1 cellular context compared by ENCODE assay signal in the genomic region with DNA sequence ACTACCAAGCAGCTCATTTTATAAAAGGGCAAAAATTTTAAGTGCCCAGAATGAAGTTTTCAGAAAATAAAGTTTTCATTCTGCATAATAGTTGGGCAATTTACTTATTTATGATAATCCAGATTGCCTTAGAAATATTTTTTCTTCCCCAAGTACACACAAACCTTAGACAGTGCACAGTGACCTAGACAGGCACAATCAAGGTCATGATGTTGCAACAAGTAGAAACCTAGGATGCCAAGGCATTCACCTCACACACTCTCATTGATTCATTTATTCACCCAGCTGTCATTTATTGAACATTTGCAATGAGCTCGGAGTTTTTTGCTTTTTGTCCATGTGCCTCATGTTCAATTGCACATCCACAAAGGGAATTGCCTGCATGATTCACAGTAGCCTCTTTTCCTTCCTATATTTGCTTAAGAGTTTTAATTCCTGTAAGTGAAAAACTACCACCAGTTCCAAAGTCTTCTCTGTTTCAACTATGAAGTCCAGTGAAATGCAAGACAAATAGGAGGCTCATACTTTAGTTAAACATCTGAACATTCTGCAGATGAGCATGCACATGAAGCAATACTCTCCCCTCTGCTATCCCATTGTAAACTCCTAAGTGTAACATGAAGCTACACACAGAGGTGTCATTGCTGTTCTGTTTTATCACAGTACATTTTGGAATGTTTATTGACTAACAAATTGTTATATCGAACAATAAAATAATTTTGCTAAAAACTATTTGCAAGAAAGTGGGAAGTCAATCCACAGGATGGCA.
TF ChIP-seq lines count a peak whose summit lies in the region.

No MANE protein-coding gene starts in this region.

TF ChIP-seq in HepG2, 621 proteins besides CTCF, POLR2A, EP300 and RAD21 (continued from another document):
- TF ChIP-seq TSC22D2 (CRISPR knock-in tag; IDR thresholded peaks at IDR 0.05; ENCODE audit: borderline replicate concordance) (no peak), CEBPG (CRISPR knock-in tag; IDR thresholded peaks at IDR 0.05) (peak; percentile 68), REXO4 (CRISPR knock-in tag; IDR thresholded peaks at IDR 0.05; ENCODE audit: borderline replicate concordance) (no peak), ZNF75D (CRISPR knock-in tag; IDR thresholded peaks at IDR 0.05; ENCODE audit: borderline replicate concordance) (no peak), ZNF263 (CRISPR knock-in tag; IDR thresholded peaks at IDR 0.05) (no peak), CHD2 (IDR thresholded peaks at IDR 0.05; ENCODE audit: low read depth, low read length) (no peak), FOXA3 (CRISPR knock-in tag; IDR thresholded peaks at IDR 0.05) (peak; percentile 22; the same call in 1 of the 2 replicates), ZNF496 (CRISPR knock-in tag; IDR thresholded peaks at IDR 0.05; ENCODE audit: insufficient replicate concordance) (no peak), CCAR2 (optimal IDR thresholded peaks at IDR 0.05; ENCODE audit: low read depth, low read length) (no peak), SP1 (IDR thresholded peaks at IDR 0.05) (no peak), SP1 (CRISPR knock-in tag; IDR thresholded peaks at IDR 0.05) (no peak), HNF4A (CRISPR knock-in tag; IDR thresholded peaks at IDR 0.05) (peak; percentile 41), ZBTB44 (CRISPR knock-in tag; IDR thresholded peaks at IDR 0.05) (no peak), CEBPB (IDR thresholded peaks at IDR 0.05; ENCODE audit: borderline replicate concordance, low read depth, low read length) (peak; percentile 71; the same call in 1 of the 2 replicates), FOXA1 (IDR thresholded peaks at IDR 0.05) (no peak), FOXA1 (CRISPR knock-in tag; IDR thresholded peaks at IDR 0.05) (0 out of 2 replicates have a peak, but pooled peaks have one; percentile 7), TGIF2 (CRISPR knock-in tag; IDR thresholded peaks at IDR 0.05) (no peak), ZFP36L2 (CRISPR knock-in tag; IDR thresholded peaks at IDR 0.05) (no peak)
- TF ChIP-seq, protein P1, sequence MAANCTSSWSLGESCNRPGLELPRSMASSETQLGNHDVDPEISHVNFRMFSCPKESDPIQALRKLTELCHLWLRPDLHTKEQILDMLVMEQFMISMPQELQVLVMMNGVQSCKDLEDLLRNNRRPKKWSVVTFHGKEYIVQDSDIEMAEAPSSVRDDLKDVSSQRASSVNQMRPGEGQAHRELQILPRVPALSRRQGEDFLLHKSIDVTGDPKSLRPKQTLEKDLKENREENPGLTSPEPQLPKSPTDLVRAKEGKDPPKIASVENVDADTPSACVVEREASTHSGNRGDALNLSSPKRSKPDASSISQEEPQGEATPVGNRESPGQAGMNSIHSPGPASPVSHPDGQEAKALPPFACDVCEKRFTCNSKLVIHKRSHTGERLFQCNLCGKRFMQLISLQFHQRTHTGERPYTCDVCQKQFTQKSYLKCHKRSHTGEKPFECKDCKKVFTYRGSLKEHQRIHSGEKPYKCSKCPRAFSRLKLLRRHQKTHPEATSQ (CRISPR knock-in tag; IDR thresholded peaks at IDR 0.05; ENCODE audit: borderline replicate concordance) = no peak
- TF ChIP-seq, protein P2, sequence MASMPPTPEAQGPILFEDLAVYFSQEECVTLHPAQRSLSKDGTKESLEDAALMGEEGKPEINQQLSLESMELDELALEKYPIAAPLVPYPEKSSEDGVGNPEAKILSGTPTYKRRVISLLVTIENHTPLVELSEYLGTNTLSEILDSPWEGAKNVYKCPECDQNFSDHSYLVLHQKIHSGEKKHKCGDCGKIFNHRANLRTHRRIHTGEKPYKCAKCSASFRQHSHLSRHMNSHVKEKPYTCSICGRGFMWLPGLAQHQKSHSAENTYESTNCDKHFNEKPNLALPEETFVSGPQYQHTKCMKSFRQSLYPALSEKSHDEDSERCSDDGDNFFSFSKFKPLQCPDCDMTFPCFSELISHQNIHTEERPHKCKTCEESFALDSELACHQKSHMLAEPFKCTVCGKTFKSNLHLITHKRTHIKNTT (CRISPR knock-in tag; IDR thresholded peaks at IDR 0.05) = no peak
- TF ChIP-seq, protein P3, sequence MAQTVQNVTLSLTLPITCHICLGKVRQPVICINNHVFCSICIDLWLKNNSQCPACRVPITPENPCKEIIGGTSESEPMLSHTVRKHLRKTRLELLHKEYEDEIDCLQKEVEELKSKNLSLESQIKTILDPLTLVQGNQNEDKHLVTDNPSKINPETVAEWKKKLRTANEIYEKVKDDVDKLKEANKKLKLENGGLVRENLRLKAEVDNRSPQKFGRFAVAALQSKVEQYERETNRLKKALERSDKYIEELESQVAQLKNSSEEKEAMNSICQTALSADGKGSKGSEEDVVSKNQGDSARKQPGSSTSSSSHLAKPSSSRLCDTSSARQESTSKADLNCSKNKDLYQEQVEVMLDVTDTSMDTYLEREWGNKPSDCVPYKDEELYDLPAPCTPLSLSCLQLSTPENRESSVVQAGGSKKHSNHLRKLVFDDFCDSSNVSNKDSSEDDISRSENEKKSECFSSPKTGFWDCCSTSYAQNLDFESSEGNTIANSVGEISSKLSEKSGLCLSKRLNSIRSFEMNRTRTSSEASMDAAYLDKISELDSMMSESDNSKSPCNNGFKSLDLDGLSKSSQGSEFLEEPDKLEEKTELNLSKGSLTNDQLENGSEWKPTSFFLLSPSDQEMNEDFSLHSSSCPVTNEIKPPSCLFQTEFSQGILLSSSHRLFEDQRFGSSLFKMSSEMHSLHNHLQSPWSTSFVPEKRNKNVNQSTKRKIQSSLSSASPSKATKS (CRISPR knock-in tag; IDR thresholded peaks at IDR 0.05) = no peak
TF ChIP-seq in HepG2: peak in this region for 5.
